1 cellular context compared by ENCODE assay signal in genomic region chr1:211583011-211583995, GRCh38.
TF ChIP-seq lines count a peak whose summit lies in the region.

No MANE protein-coding gene starts in this region.

TF ChIP-seq in IMR-90, 13 proteins besides CTCF, POLR2A, EP300 and RAD21 (continued from another document):
- TF ChIP-seq MXI1 (IDR thresholded peaks at IDR 0.05; ENCODE audit: borderline replicate concordance, low read depth, low read length) (no peak), CHD1 (IDR thresholded peaks at IDR 0.05; ENCODE audit: low read depth, low read length) (no peak), USF2 (IDR thresholded peaks at IDR 0.05; ENCODE audit: low read depth, low read length) (no peak), CEBPB (IDR thresholded peaks at IDR 0.05; ENCODE audit: low read depth, low read length) (no peak)
TF ChIP-seq in IMR-90: peak in this region for 0.
